Comparison of ENCODE assay signal across 23 cellular contexts in genomic region chr18:7104649-7105048, GRCh38. TPM values are rescaled to one million over a fixed set of nuclear protein-coding genes. Genes with fewer than 3 reads are reported as not detected.
"Had no signal": no experiment of that assay in that cellular context is flagged by ENCODE, and none has a peak within 500 bp of the region (broad histone marks: within the 10 kb centered on the region; RNA-seq: fewer than 3 reads in every experiment).

No MANE protein-coding gene starts in this region.

- H3K36me3 Mint-ChIP-seq: naive thymus-derived CD8-positive, alpha-beta T cell; stimulated activated memory B cell treated with anti-CD40 and anti-IgM and Interleukin-4, amounts not matched to agents 10 μg/mL and 1 μg/mL and 100 μg/mL, for 72 hours had no signal

- H3K27me3 Mint-ChIP-seq: stimulated activated memory B cell treated with anti-CD40 and anti-IgM and Interleukin-4, amounts not matched to agents 10 μg/mL and 1 μg/mL and 100 μg/mL, for 72 hours had no signal

- H3K4me3 Mint-ChIP-seq: naive thymus-derived CD8-positive, alpha-beta T cell; stimulated activated memory B cell treated with anti-CD40 and anti-IgM and Interleukin-4, amounts not matched to agents 10 μg/mL and 1 μg/mL and 100 μg/mL, for 72 hours had no signal

- FAIRE-seq: colon, islet of Langerhans, pancreas had no signal

- H3K4me1 Mint-ChIP-seq: naive thymus-derived CD8-positive, alpha-beta T cell; stimulated activated memory B cell treated with anti-CD40 and anti-IgM and Interleukin-4, amounts not matched to agents 10 μg/mL and 1 μg/mL and 100 μg/mL, for 72 hours had no signal

- ATAC-seq: gastroesophageal sphincter; heart right ventricle; left lung; naive thymus-derived CD8-positive, alpha-beta T cell; pancreas; right cardiac atrium; stimulated activated memory B cell treated with anti-CD40 and anti-IgM and Interleukin-4, amounts not matched to agents 10 μg/mL and 1 μg/mL and 100 μg/mL, for 72 hours; stimulated activated naive CD8-positive, alpha-beta T cell treated with anti-CD3 and anti-CD28 coated beads, Interleukin-15, Interleukin-2, amounts not matched to agents 100 U/mL and 50 U/mL, for 24 hours had no signal

- H3K27ac Mint-ChIP-seq: naive thymus-derived CD8-positive, alpha-beta T cell; stimulated activated memory B cell treated with anti-CD40 and anti-IgM and Interleukin-4, amounts not matched to agents 10 μg/mL and 1 μg/mL and 100 μg/mL, for 72 hours had no signal

- DNase-seq: caudate nucleus; cerebellar nuclear complex; dorsolateral prefrontal cortex; effector CD4-positive, alpha-beta T cell; foreskin fibroblast; glutamatergic neuron; heart right ventricle; hippocampal formation; left lung; naive thymus-derived CD8-positive, alpha-beta T cell; pancreas; right cardiac atrium; spleen; stimulated activated CD4-positive, alpha-beta T cell treated with anti-CD3 and anti-CD28 coated beads, Interleukin-4, amount 100 ng/mL, for 4 hours; stimulated activated naive CD8-positive, alpha-beta T cell treated with anti-CD3 and anti-CD28 coated beads, Interleukin-15, Interleukin-2, amounts not matched to agents 100 U/mL and 50 U/mL, for 24 hours; substantia nigra; testis; upper lobe of left lung; uterus had no signal

RNA-seq across cellular contexts. Expression of gene LAMA1, which starts 12.9 kb away (rescaled TPM):
- total RNA-seq: naive thymus-derived CD8-positive, alpha-beta T cell had no signal
